1 cellular context compared by ENCODE assay signal in genomic region chr6:35247642-35248231, GRCh38.
TF ChIP-seq lines count a peak whose summit lies in the region.

No MANE protein-coding gene starts in this region.

TF ChIP-seq in K562, 482 proteins besides CTCF, POLR2A, EP300 and RAD21 (continued from another document and continues in another):
- TF ChIP-seq TFAM (CRISPR knock-in tag; conservative IDR thresholded peaks at IDR 0.05) = no peak
- TF ChIP-seq FOXJ2 (tag; IDR thresholded peaks at IDR 0.05) = no peak
- no peak for TF ChIP-seq LARP7 (IDR thresholded peaks at IDR 0.05)
- peak; percentile 83 for TF ChIP-seq SMARCE1 (IDR thresholded peaks at IDR 0.05)
- TF ChIP-seq ZFX (CRISPR knock-in tag; IDR thresholded peaks at IDR 0.05) = no peak
- no peak for TF ChIP-seq CHD2 (IDR thresholded peaks at IDR 0.05; ENCODE audit: low read depth, low read length)
- TF ChIP-seq ZNF445 (CRISPR knock-in tag; IDR thresholded peaks at IDR 0.05; ENCODE audit: low read depth) = no peak
- 0 out of 2 replicates have a peak, but pooled peaks have one; percentile 31 for TF ChIP-seq SMAD4 (CRISPR knock-in tag; conservative IDR thresholded peaks at IDR 0.05)
- TF ChIP-seq ZNF507 (tag; conservative IDR thresholded peaks at IDR 0.05) = no peak
- TF ChIP-seq TFE3 (CRISPR knock-in tag; IDR thresholded peaks at IDR 0.05) = no peak
- TF ChIP-seq ZNF12 (CRISPR knock-in tag; IDR thresholded peaks at IDR 0.05) = no peak
- TF ChIP-seq CHD4 (IDR thresholded peaks at IDR 0.05; ENCODE audit: insufficient read depth, insufficient replicate concordance, low read depth, low read length, poor library complexity, severe bottlenecking) = no peak
- TF ChIP-seq PHB (CRISPR knock-in tag; IDR thresholded peaks at IDR 0.05) = no peak
- TF ChIP-seq MNT (conservative IDR thresholded peaks at IDR 0.05) = no peak
- no peak for TF ChIP-seq ZSCAN29 (IDR thresholded peaks at IDR 0.05)
- 0 out of 2 replicates have a peak, but pooled peaks have one; percentile 9 for TF ChIP-seq KAT7 (CRISPR knock-in tag; IDR thresholded peaks at IDR 0.05; ENCODE audit: borderline replicate concordance)
- TF ChIP-seq CREM (IDR thresholded peaks at IDR 0.05; ENCODE audit: low read depth) = no peak
- no peak for TF ChIP-seq MEIS2 (IDR thresholded peaks at IDR 0.05; ENCODE audit: partially characterized antibody)
- no peak for TF ChIP-seq CBFA2T2 (conservative IDR thresholded peaks at IDR 0.05)
- TF ChIP-seq CBFB (CRISPR knock-in tag; IDR thresholded peaks at IDR 0.05) = no peak
- 0 out of 2 replicates have a peak, but pooled peaks have one; percentile 24 for TF ChIP-seq AFF4 (CRISPR knock-in tag; IDR thresholded peaks at IDR 0.05)
- no peak for TF ChIP-seq ZNF121 (CRISPR knock-in tag; conservative IDR thresholded peaks at IDR 0.05)
- TF ChIP-seq NR4A1 (CRISPR knock-in tag; IDR thresholded peaks at IDR 0.05) = no peak
- 0 out of 2 replicates have a peak, but pooled peaks have one; percentile 18 for TF ChIP-seq NR4A1 (tag; IDR thresholded peaks at IDR 0.05)
- no peak for TF ChIP-seq TFAP4 (CRISPR knock-in tag; IDR thresholded peaks at IDR 0.05; ENCODE audit: borderline replicate concordance)
- no peak for TF ChIP-seq CEBPB (tag; IDR thresholded peaks at IDR 0.05)
- no peak for TF ChIP-seq SETDB1 (IDR thresholded peaks at IDR 0.05; ENCODE audit: low read length)
- no peak for TF ChIP-seq IRF2 (CRISPR knock-in tag; IDR thresholded peaks at IDR 0.05)
- TF ChIP-seq XRCC3 (IDR thresholded peaks at IDR 0.05) = no peak
- no peak for TF ChIP-seq JUN (IDR thresholded peaks at IDR 0.05; ENCODE audit: borderline replicate concordance, low read depth, low read length)
- TF ChIP-seq JUN (CRISPR knock-in tag; IDR thresholded peaks at IDR 0.05; ENCODE audit: borderline replicate concordance) = no peak
- peak; percentile 70 for TF ChIP-seq DPF2 (IDR thresholded peaks at IDR 0.05)
- no peak for TF ChIP-seq ZNF311 (CRISPR knock-in tag; IDR thresholded peaks at IDR 0.05)
- TF ChIP-seq ZBTB7A (IDR thresholded peaks at IDR 0.05; ENCODE audit: borderline replicate concordance, control insufficient read depth, low read depth, low read length) = no peak
- no peak for TF ChIP-seq ZNF609 (CRISPR knock-in tag; IDR thresholded peaks at IDR 0.05; ENCODE audit: borderline replicate concordance)
- TF ChIP-seq TAF1 (IDR thresholded peaks at IDR 0.05; ENCODE audit: control insufficient read depth, extremely low read depth, insufficient read depth, low read length, severe bottlenecking) = no peak
- no peak for TF ChIP-seq ZNF398 (CRISPR knock-in tag; IDR thresholded peaks at IDR 0.05)
- TF ChIP-seq KAT8 (IDR thresholded peaks at IDR 0.05; ENCODE audit: low read depth) = no peak
- TF ChIP-seq ZNF175 (CRISPR knock-in tag; IDR thresholded peaks at IDR 0.05; ENCODE audit: low read depth) = no peak
- no peak for TF ChIP-seq PCBP1 (IDR thresholded peaks at IDR 0.05; ENCODE audit: low read depth, low read length, poor library complexity, severe bottlenecking)
- TF ChIP-seq CTCFL (IDR thresholded peaks at IDR 0.05; ENCODE audit: borderline replicate concordance, insufficient read depth, low read depth, low read length, poor library complexity, severe bottlenecking) = peak; percentile 24
- no peak for TF ChIP-seq HMBOX1 (IDR thresholded peaks at IDR 0.05)
- TF ChIP-seq BACH1 (tag; IDR thresholded peaks at IDR 0.05) = no peak
- no peak for TF ChIP-seq TEAD2 (tag; IDR thresholded peaks at IDR 0.05)
- TF ChIP-seq RHOXF2B (CRISPR knock-in tag; conservative IDR thresholded peaks at IDR 0.05) = no peak
- TF ChIP-seq ZNF57 (CRISPR knock-in tag; IDR thresholded peaks at IDR 0.05) = no peak
- no peak for TF ChIP-seq FOXP4 (CRISPR knock-in tag; IDR thresholded peaks at IDR 0.05; ENCODE audit: borderline replicate concordance)
- TF ChIP-seq SP1 (CRISPR knock-in tag; IDR thresholded peaks at IDR 0.05) = no peak
- no peak for TF ChIP-seq BHLHE40 (IDR thresholded peaks at IDR 0.05; ENCODE audit: low read length)
